In the genomic region with DNA sequence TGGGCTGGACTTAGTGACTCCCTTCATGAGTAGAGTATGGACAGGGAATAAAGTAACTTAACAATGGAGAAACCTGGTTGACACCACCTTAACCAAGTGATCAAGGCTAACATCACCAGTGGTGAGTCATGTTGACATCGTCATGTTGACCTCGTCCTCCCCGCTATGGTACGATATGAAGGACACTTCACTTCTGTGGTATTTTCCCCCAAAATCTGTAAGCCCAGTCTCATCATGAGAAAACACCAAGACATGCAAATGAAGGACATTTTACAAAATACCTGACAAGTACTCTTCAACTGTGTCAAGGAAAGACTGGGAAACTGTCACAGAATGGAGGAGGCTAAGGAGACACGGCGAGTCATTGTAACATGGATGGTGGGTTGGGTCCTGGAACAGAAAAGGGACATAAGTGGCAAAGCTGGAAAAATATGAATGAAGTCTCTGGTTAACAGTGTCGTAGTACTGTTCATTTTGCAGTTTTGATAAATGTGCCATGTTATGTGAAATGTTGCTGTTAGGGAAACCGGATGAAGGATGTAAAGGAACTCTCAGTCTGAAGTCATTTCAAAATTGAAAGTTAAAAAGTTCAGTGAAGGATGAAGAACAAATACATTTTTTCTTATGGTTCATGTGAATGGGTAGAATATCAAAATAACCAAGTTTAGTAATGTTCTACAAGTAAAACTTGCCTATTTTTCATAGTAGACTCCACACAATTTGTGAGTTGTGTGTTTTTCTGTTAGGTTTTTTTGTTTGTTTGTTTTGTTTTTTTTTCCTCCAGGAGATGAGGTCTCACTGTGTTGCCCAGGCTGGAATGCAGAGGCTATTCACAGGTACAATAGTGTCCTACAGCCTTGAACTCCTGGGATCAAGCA, we compare ENCODE assay signal across 9 cellular contexts.
DNase-seq lines count a peak whose midpoint lies in the region; ATAC-seq and TF ChIP-seq lines count a peak whose summit lies in the region.
"Had no signal": no experiment of that assay in that cellular context is flagged by ENCODE, and none has a peak within 500 bp of the region (broad histone marks: within the 10 kb centered on the region; RNA-seq: fewer than 3 reads in every experiment).

No MANE protein-coding gene starts in this region.

- peaks cover 2% of the 10 kb centered on the region for H3K36me3 ChIP-seq in CD4-positive, CD25-positive, alpha-beta regulatory T cell (ENCODE audit: control insufficient read depth, insufficient read depth, low read length)
- no peaks in the 10 kb centered on the region for H3K36me3 ChIP-seq in transverse colon
- no peaks in the 10 kb centered on the region for H3K36me3 ChIP-seq in H7 (replicated peaks; ENCODE audit: control insufficient read depth, insufficient read depth, low read length)
- H3K36me3 ChIP-seq in right atrium auricular region = no peaks in the 10 kb centered on the region

- no peak for TF ChIP-seq EP300 in transverse colon (IDR thresholded peaks at IDR 0.05; ENCODE audit: low read depth)

- peaks cover 29% of the 10 kb centered on the region for H3K36me3 Mint-ChIP-seq in CD4-positive, CD25-positive, alpha-beta regulatory T cell
- H3K36me3 Mint-ChIP-seq in activated naive CD8-positive, alpha-beta T cell = peaks cover 19% of the 10 kb centered on the region

- peak overlapping the region in 2 of 3 donors; percentile 55 to 92 for H3K27ac Mint-ChIP-seq in CD4-positive, CD25-positive, alpha-beta regulatory T cell
- peak overlapping the region; percentile 87 for H3K27ac Mint-ChIP-seq in activated naive CD8-positive, alpha-beta T cell

- no peaks in the 10 kb centered on the region for H3K27me3 ChIP-seq in CD4-positive, CD25-positive, alpha-beta regulatory T cell (ENCODE audit: control insufficient read depth, insufficient read depth, low read length)
- H3K27me3 ChIP-seq in transverse colon = no peaks in the 10 kb centered on the region
- H3K27me3 ChIP-seq in H7 (ENCODE audit: control insufficient read depth, insufficient read depth, low read length) = no peaks in the 10 kb centered on the region
- no peaks in the 10 kb centered on the region for H3K27me3 ChIP-seq in right atrium auricular region

- no peak overlapping the region for H3K27ac ChIP-seq in CD4-positive, CD25-positive, alpha-beta regulatory T cell (ENCODE audit: insufficient read depth, low read length, poor library complexity, severe bottlenecking)
- no peak overlapping the region for H3K27ac ChIP-seq in transverse colon
- no peak overlapping the region for H3K27ac ChIP-seq in right atrium auricular region
- H3K27ac ChIP-seq: VCaP had no signal

- peaks cover 38 to 62% (median 48%) of the 10 kb centered on the region in 4 donors for H3K4me1 Mint-ChIP-seq in CD4-positive, CD25-positive, alpha-beta regulatory T cell
- H3K4me1 Mint-ChIP-seq in activated naive CD8-positive, alpha-beta T cell (ENCODE audit: low read depth) = peaks cover 59% of the 10 kb centered on the region

- in situ Hi-C loops in transverse colon (cut with MboI; ENCODE audit: low pct_ligation_motif_present in 1 of 4, low pct_unique_long_range_greater_than_20kb in 1 of 4, low sequenced_read_pairs in 3 of 4) = no loop called here

- peaks cover 0 to 2% (median 0%) of the 10 kb centered on the region in 7 donors for H3K9me3 Mint-ChIP-seq in CD4-positive, CD25-positive, alpha-beta regulatory T cell
- H3K9me3 Mint-ChIP-seq in activated naive CD8-positive, alpha-beta T cell (ENCODE audit: low read depth) = no peaks in the 10 kb centered on the region

- intact Hi-C loops in transverse colon (cut with DNase I; ENCODE audit: low total_unique reads) = loop anchor here (5.0 kb wide), 1 partner anchor 1163 kb away; no protein-coding TSS in a partner anchor

- WGBS in transverse colon (ENCODE audit: low coverage in 1 of 2), 2 donors = 69 to 73% methylated on average over 7 to 8 of the region's 8 CpGs

- H3K4me1 ChIP-seq in CD4-positive, CD25-positive, alpha-beta regulatory T cell (ENCODE audit: control insufficient read depth, insufficient read depth, low read length, poor library complexity, severe bottlenecking) = peaks cover 9% of the 10 kb centered on the region
- peaks cover 0 to 6% (median 2%) of the 10 kb centered on the region in 4 donors for H3K4me1 ChIP-seq in transverse colon
- H3K4me1 ChIP-seq in right atrium auricular region = peaks cover 0 to 46% of the 10 kb centered on the region in 2 donors

- ATAC-seq in CD4-positive, CD25-positive, alpha-beta regulatory T cell (ENCODE audit: low read depth in 2 of 2) = peak; percentile 24 to 39
- ATAC-seq in GM19324 (IDR thresholded peaks at IDR 0.05; ENCODE audit: low FRiP score, unreplicated experiment) = peak; percentile 54
- ATAC-seq in HG03108 (IDR thresholded peaks at IDR 0.05; ENCODE audit: unreplicated experiment) = peak; percentile 78

- H3K9me3 ChIP-seq in CD4-positive, CD25-positive, alpha-beta regulatory T cell (ENCODE audit: control insufficient read depth in 2 of 2, low read length in 2 of 2) = no peaks in the 10 kb centered on the region
- H3K9me3 ChIP-seq in transverse colon (no peaks in the 10 kb centered on the region), right atrium auricular region (no peaks in the 10 kb centered on the region)

- DNase-seq in CD4-positive, CD25-positive, alpha-beta regulatory T cell = peak in 1 of 3 donors; percentile 56
- no peak for DNase-seq in NCI-H1930 (lab: John Stamatoyannopoulos, UW)
- no peak for DNase-seq in transverse colon
- no peak for DNase-seq in H7
- no peak for DNase-seq in right atrium auricular region (ENCODE audit: low spot score)

- peak overlapping the region; percentile 70 for H3K4me3 ChIP-seq in CD4-positive, CD25-positive, alpha-beta regulatory T cell (ENCODE audit: low read depth, low read length)
- H3K4me3 ChIP-seq in transverse colon (no peak overlapping the region), H7 (ENCODE audit: insufficient read depth, low read depth, low read length) (no peak overlapping the region), right atrium auricular region (no peak overlapping the region)

- peak overlapping the region; percentile 23 to 80 (median 60) for H3K4me3 Mint-ChIP-seq in CD4-positive, CD25-positive, alpha-beta regulatory T cell
- peak overlapping the region; percentile 44 for H3K4me3 Mint-ChIP-seq in activated naive CD8-positive, alpha-beta T cell

- TF ChIP-seq POLR2A in transverse colon (IDR thresholded peaks at IDR 0.05) = no peak

- H3K27me3 Mint-ChIP-seq in CD4-positive, CD25-positive, alpha-beta regulatory T cell = no peaks in the 10 kb centered on the region
- no peaks in the 10 kb centered on the region for H3K27me3 Mint-ChIP-seq in activated naive CD8-positive, alpha-beta T cell

- TF ChIP-seq CTCF in transverse colon (IDR thresholded peaks at IDR 0.05) (no peak), right atrium auricular region (IDR thresholded peaks at IDR 0.05) (no peak)
